8 cellular contexts compared by ENCODE assay signal in genomic region chr6:125104425-125104824, GRCh38. TPM values are rescaled to one million over a fixed set of nuclear protein-coding genes. Genes with fewer than 3 reads are reported as not detected.
DNase-seq lines count a peak whose midpoint lies in the region; ATAC-seq and TF ChIP-seq lines count a peak whose summit lies in the region.
"Had no signal": no experiment of that assay in that cellular context is flagged by ENCODE, and none has a peak within 500 bp of the region (broad histone marks: within the 10 kb centered on the region; RNA-seq: fewer than 3 reads in every experiment).

No MANE protein-coding gene starts in this region.

- no peak overlapping the region for H3K27ac Mint-ChIP-seq in natural killer cell

- H3K4me1 Mint-ChIP-seq in natural killer cell, result peaks cover 5 to 18% of the 10 kb centered on the region in 2 donors

- no peak overlapping the region for H3K4me3 Mint-ChIP-seq in natural killer cell

- no peak for ATAC-seq in natural killer cell

- TF ChIP-seq CTCF in natural killer cell (IDR thresholded peaks at IDR 0.05), result no peak

- H4K20me1 ChIP-seq in Karpas-422 (ENCODE audit: insufficient read depth, low read depth, low read length), result no peaks in the 10 kb centered on the region

- H3K9me3 ChIP-seq in HUES64 (ENCODE audit: insufficient read depth, low read depth, low read length), result peaks cover 3% of the 10 kb centered on the region; the same call in 1 of the 2 replicates
- H3K9me3 ChIP-seq in Karpas-422 (ENCODE audit: low read length), result no peaks in the 10 kb centered on the region

- intact Hi-C loops in natural killer cell (cut with micrococcal nuclease), result no loop called here

- peaks cover 3% of the 10 kb centered on the region for H3K36me3 Mint-ChIP-seq in natural killer cell

- no peak overlapping the region for H2AFZ ChIP-seq in Karpas-422 (ENCODE audit: low read length)

- peak overlapping the region; percentile 12 for H3K27ac ChIP-seq in HUES64 (ENCODE audit: low read depth, low read length)
- no peak overlapping the region for H3K27ac ChIP-seq in Karpas-422 (ENCODE audit: low read length)

- no peaks in the 10 kb centered on the region for H3K36me3 ChIP-seq in HUES64 (ENCODE audit: insufficient read depth, low read length)
- no peaks in the 10 kb centered on the region for H3K36me3 ChIP-seq in Karpas-422 (ENCODE audit: insufficient read depth, low read length)

- WGBS in HUES64, result 37% methylated on average over 4 of the region's 4 CpGs

- H3K9ac ChIP-seq in HUES64 (ENCODE audit: low read depth, low read length) (peak overlapping the region; percentile 31; the same call in 1 of the 2 replicates), Karpas-422 (ENCODE audit: low read length) (no peak overlapping the region)

- H3K4me3 ChIP-seq in HUES64 (ENCODE audit: low read length) (no peak overlapping the region), Karpas-422 (ENCODE audit: low read length) (no peak overlapping the region)

- H3K27me3 Mint-ChIP-seq in natural killer cell (ENCODE audit: low read depth in 2 of 2), result no peaks in the 10 kb centered on the region

- H3K79me2 ChIP-seq in Karpas-422 (ENCODE audit: low read length), result no peaks in the 10 kb centered on the region

- H3K27me3 ChIP-seq in HUES64 (ENCODE audit: insufficient read depth, low read length), result peaks cover 13% of the 10 kb centered on the region
- no peaks in the 10 kb centered on the region for H3K27me3 ChIP-seq in Karpas-422 (ENCODE audit: low read length)

- peaks cover 0 to 2% of the 10 kb centered on the region in 2 donors for H3K9me3 Mint-ChIP-seq in natural killer cell

- DNase-seq in amniotic epithelial cell (ENCODE audit: low read depth) (peak; percentile 59), globus pallidus (ENCODE audit: low spot score) (peak; percentile 67), stromal cell of bone marrow (ENCODE audit: low read depth) (peak; percentile 54), Karpas-422 (no peak), COR-L47 (lab: John Stamatoyannopoulos, UW) (no peak), natural killer cell (no peak)
- DNase-seq: NCI-H187 had no signal

- H3K4me1 ChIP-seq in HUES64 (ENCODE audit: insufficient read depth, low read length) (peaks cover 34% of the 10 kb centered on the region; the same call in 1 of the 2 replicates), Karpas-422 (ENCODE audit: low read length) (no peaks in the 10 kb centered on the region)

- no peak overlapping the region for H3K4me2 ChIP-seq in Karpas-422 (ENCODE audit: low read depth, low read length, poor library complexity, severe bottlenecking)

- no peaks in the 10 kb centered on the region for H3K9me2 ChIP-seq in Karpas-422 (replicated peaks; ENCODE audit: insufficient read depth, low read length)

RNA-seq across cellular contexts. Expression of gene TPD52L1, which starts 49.1 kb away (rescaled TPM):
- 4.6 TPM for polyA plus RNA-seq in HUES64 (2013, experiment 1 of 2)
- 5.6 TPM for polyA plus RNA-seq in HUES64 (2013, experiment 2 of 2)
- not detected in 2 replicates for total RNA-seq in Karpas-422 (2014; rRNA removed; shearing (Covaris generic); ENCODE audit: low replicate concordance)
- 1 to 10 TPM in 2 of 3 donors, not detected in 1; 1.2 TPM for total RNA-seq in natural killer cell

Comparison
In these comparisons a context has a peak if more than half of its experiments do, and no peak if none do; other contexts are left out.
1. DNase-seq: peak in amniotic epithelial cell (single experiment), globus pallidus (single experiment) and stromal cell of bone marrow (single experiment); none in Karpas-422 (single experiment), COR-L47 (single experiment) and natural killer cell (single experiment).